Comparison of ENCODE assay signal across 1 cellular context in the genomic region with DNA sequence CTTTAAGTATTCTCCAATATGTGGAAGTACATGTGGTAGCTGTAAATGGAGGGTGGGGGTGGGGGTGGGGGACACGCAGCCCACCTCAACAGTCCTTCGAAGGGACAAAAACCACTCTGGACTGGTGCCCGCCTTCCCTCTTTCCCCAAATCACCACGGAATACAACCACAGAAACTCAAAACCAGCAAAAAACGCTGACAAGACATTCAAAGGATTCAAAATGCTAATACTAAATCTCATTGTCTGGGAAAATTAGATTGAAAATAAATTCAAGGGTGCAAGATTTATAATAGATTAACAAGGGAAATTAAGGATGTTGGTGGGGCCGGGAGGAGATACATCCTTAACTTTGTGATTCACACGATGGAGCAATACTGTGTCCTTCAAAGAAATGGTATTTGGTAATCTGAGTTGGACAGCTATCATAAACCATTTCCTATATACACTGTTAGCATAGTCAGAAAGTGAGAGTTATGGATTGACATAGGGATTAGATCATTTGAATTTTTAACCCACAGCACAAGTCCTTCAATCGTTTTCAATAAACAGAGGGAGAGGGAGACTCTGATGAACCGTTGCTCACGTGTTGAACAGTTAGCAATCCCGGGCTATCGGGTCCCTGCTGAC.
TF ChIP-seq lines count a peak whose summit lies in the region.

No MANE protein-coding gene starts in this region.

TF ChIP-seq in SK-N-SH treated with all-trans-retinoic acid at 6 μM for 48 hours, 23 proteins besides CTCF, POLR2A, EP300 and RAD21 (continued from another document):
- TF ChIP-seq, protein P1, sequence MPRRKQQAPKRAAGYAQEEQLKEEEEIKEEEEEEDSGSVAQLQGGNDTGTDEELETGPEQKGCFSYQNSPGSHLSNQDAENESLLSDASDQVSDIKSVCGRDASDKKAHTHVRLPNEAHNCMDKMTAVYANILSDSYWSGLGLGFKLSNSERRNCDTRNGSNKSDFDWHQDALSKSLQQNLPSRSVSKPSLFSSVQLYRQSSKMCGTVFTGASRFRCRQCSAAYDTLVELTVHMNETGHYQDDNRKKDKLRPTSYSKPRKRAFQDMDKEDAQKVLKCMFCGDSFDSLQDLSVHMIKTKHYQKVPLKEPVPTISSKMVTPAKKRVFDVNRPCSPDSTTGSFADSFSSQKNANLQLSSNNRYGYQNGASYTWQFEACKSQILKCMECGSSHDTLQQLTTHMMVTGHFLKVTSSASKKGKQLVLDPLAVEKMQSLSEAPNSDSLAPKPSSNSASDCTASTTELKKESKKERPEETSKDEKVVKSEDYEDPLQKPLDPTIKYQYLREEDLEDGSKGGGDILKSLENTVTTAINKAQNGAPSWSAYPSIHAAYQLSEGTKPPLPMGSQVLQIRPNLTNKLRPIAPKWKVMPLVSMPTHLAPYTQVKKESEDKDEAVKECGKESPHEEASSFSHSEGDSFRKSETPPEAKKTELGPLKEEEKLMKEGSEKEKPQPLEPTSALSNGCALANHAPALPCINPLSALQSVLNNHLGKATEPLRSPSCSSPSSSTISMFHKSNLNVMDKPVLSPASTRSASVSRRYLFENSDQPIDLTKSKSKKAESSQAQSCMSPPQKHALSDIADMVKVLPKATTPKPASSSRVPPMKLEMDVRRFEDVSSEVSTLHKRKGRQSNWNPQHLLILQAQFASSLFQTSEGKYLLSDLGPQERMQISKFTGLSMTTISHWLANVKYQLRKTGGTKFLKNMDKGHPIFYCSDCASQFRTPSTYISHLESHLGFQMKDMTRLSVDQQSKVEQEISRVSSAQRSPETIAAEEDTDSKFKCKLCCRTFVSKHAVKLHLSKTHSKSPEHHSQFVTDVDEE (CRISPR knock-in tag; IDR thresholded peaks at IDR 0.05) = no peak
- TF ChIP-seq, protein P2, sequence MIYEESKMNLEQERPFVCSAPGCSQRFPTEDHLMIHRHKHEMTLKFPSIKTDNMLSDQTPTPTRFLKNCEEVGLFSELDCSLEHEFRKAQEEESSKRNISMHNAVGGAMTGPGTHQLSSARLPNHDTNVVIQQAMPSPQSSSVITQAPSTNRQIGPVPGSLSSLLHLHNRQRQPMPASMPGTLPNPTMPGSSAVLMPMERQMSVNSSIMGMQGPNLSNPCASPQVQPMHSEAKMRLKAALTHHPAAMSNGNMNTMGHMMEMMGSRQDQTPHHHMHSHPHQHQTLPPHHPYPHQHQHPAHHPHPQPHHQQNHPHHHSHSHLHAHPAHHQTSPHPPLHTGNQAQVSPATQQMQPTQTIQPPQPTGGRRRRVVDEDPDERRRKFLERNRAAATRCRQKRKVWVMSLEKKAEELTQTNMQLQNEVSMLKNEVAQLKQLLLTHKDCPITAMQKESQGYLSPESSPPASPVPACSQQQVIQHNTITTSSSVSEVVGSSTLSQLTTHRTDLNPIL (CRISPR knock-in tag; IDR thresholded peaks at IDR 0.05; ENCODE audit: low read depth) = no peak
- no peak for TF ChIP-seq OSR1 (CRISPR knock-in tag; IDR thresholded peaks at IDR 0.05)
- TF ChIP-seq, protein P3, sequence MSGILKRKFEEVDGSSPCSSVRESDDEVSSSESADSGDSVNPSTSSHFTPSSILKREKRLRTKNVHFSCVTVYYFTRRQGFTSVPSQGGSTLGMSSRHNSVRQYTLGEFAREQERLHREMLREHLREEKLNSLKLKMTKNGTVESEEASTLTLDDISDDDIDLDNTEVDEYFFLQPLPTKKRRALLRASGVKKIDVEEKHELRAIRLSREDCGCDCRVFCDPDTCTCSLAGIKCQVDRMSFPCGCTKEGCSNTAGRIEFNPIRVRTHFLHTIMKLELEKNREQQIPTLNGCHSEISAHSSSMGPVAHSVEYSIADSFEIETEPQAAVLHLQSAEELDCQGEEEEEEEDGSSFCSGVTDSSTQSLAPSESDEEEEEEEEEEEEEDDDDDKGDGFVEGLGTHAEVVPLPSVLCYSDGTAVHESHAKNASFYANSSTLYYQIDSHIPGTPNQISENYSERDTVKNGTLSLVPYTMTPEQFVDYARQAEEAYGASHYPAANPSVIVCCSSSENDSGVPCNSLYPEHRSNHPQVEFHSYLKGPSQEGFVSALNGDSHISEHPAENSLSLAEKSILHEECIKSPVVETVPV (CRISPR knock-in tag; IDR thresholded peaks at IDR 0.05) = no peak
- no peak for TF ChIP-seq ARNTL (CRISPR knock-in tag; IDR thresholded peaks at IDR 0.05; ENCODE audit: borderline replicate concordance, low read depth)
- TF ChIP-seq, protein P4, sequence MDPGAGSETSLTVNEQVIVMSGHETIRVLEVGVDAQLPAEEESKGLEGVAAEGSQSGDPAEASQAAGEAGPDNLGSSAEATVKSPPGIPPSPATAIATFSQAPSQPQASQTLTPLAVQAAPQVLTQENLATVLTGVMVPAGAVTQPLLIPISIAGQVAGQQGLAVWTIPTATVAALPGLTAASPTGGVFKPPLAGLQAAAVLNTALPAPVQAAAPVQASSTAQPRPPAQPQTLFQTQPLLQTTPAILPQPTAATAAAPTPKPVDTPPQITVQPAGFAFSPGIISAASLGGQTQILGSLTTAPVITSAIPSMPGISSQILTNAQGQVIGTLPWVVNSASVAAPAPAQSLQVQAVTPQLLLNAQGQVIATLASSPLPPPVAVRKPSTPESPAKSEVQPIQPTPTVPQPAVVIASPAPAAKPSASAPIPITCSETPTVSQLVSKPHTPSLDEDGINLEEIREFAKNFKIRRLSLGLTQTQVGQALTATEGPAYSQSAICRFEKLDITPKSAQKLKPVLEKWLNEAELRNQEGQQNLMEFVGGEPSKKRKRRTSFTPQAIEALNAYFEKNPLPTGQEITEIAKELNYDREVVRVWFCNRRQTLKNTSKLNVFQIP (CRISPR knock-in tag; IDR thresholded peaks at IDR 0.05; ENCODE audit: borderline replicate concordance, low read depth) = no peak
- TF ChIP-seq ISL1 (CRISPR knock-in tag; IDR thresholded peaks at IDR 0.05) = no peak
- no peak for TF ChIP-seq TOX (CRISPR knock-in tag; IDR thresholded peaks at IDR 0.05; ENCODE audit: borderline replicate concordance)
